9 cellular contexts compared by ENCODE assay signal in genomic region chr4:3074846-3075651, GRCh38. TPM values are rescaled to one million over a fixed set of nuclear protein-coding genes. Genes with fewer than 3 reads are reported as not detected.
DNase-seq lines count a peak whose midpoint lies in the region; ATAC-seq and TF ChIP-seq lines count a peak whose summit lies in the region.
"Had no signal": no experiment of that assay in that cellular context is flagged by ENCODE, and none has a peak within 500 bp of the region (broad histone marks: within the 10 kb centered on the region; RNA-seq: fewer than 3 reads in every experiment).

No MANE protein-coding gene starts in this region.

- no peak for TF ChIP-seq CTCF in lower lobe of right lung (IDR thresholded peaks at IDR 0.05)

- intact Hi-C loops in lower lobe of right lung (cut with DNase I) = no loop called here

- H3K4me1 ChIP-seq in lower lobe of right lung = peaks cover 20% of the 10 kb centered on the region

- no peaks in the 10 kb centered on the region for H3K9me3 ChIP-seq in lower lobe of right lung

- peak overlapping the region; percentile 90 for H3K4me3 ChIP-seq in lower lobe of right lung

- H3K27me3 ChIP-seq in lower lobe of right lung (ENCODE audit: low read depth) = no peaks in the 10 kb centered on the region

- H3K27ac ChIP-seq in lower lobe of right lung = peak overlapping the region; percentile 92

- peak; percentile 6 for ATAC-seq in HG02885 (IDR thresholded peaks at IDR 0.05; ENCODE audit: poor library complexity, unreplicated experiment)
- ATAC-seq in lower lobe of right lung = peak; percentile 19 to 36
- no peak for ATAC-seq in GM21381 (IDR thresholded peaks at IDR 0.05; ENCODE audit: unreplicated experiment)

- H3K36me3 ChIP-seq in lower lobe of right lung = no peaks in the 10 kb centered on the region

- DNase-seq in DMS79 (lab: John Stamatoyannopoulos, UW) (peak; percentile 31), NCI-H345 treated with DMSO at 0.1 percent for 48 hours (lab: John Stamatoyannopoulos, UW; ENCODE audit: unreplicated experiment) (peak; percentile 8), dermis blood vessel endothelial cell (peak; percentile 78), lower lobe of right lung (peak; percentile 84)
- peak; percentile 70 for DNase-seq in activated CD4-positive, alpha-beta T cell treated with anti-CD3 and anti-CD28 coated beads for 48 hours
- DNase-seq in stimulated activated CD8-positive, alpha-beta memory T cell treated with anti-CD3 and anti-CD28 coated beads, Interleukin-12 subunit alpha, Interleukin-12 subunit beta, amount 100 ng/mL, for 4 hours (ENCODE audit: low read depth) = peak; percentile 13

RNA-seq across cellular contexts. Expression of gene HTT, which starts 0.6 kb away (rescaled TPM):
- total RNA-seq in dermis blood vessel endothelial cell = 43.9 and 73.8 TPM in 2 replicates
- 73.1 TPM for total RNA-seq in lower lobe of right lung

RNA-seq across cellular contexts. Expression of gene HTT-AS, which starts 0.7 kb away (rescaled TPM):
- total RNA-seq in dermis blood vessel endothelial cell = not detected in 2 replicates
- total RNA-seq in lower lobe of right lung = not detected
- total RNA-seq: frontal cortex had no signal

Comparison
In these comparisons a context has a peak if more than half of its experiments do, and no peak if none do; other contexts are left out.
1. DNase-seq: peak in every context shown above with its lines; median percentile 84 in lower lobe of right lung; 78 in dermis blood vessel endothelial cell; 70 in activated CD4-positive, alpha-beta T cell treated with anti-CD3 and anti-CD28 coated beads for 48 hours; 31 in DMS79; 13 in stimulated activated CD8-positive, alpha-beta memory T cell treated with anti-CD3 and anti-CD28 coated beads, Interleukin-12 subunit alpha, Interleukin-12 subunit beta, amount 100 ng/mL, for 4 hours; 8 in NCI-H345 treated with DMSO at 0.1 percent for 48 hours.